ENCODE assay signal across 10 cellular contexts in the genomic region with DNA sequence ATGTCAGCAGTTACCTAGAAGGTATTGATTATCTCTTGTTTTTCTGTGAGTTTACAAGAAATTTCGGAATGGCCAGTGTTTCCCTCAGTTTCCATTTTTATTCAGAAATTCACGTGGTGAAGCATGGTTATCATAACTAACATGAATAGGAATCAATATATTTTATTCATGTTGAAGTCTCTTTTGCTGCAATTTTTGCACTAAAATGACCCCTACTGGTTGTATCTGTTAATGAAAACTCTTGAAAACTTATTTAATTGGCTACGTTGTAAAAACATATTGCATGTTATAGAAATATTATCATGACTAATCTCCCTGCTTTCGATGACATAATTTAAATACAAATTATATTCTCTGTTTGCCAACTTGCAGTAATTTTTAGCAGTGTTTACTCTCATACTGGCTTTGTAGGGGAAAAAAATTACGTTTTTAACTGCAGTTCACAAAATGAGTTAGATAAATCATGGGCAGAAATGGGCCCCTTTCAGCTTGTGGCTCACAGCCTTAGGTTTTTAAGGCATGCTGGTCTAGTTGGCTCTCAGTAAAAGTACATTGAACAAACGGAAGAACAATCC. TPM values are rescaled to one million over a fixed set of nuclear protein-coding genes. Genes with fewer than 3 reads are reported as not detected.
DNase-seq lines count a peak whose midpoint lies in the region; ATAC-seq, FAIRE-seq and TF ChIP-seq lines count a peak whose summit lies in the region.
"Had no signal": no experiment of that assay in that cellular context is flagged by ENCODE, and none has a peak within 500 bp of the region (broad histone marks: within the 10 kb centered on the region; RNA-seq: fewer than 3 reads in every experiment).

No MANE protein-coding gene starts in this region.

- ATAC-seq in GM23338 (no peak), GM21723 (IDR thresholded peaks at IDR 0.05; ENCODE audit: unreplicated experiment) (no peak), sciatic nerve (no peak)
- no peak for ATAC-seq in activated CD8-positive, alpha-beta memory T cell treated with anti-CD3 and anti-CD28 coated beads, Interleukin-2, amount 10 ng/mL, durations not matched to agents 7 days and 5 days

- H2AFZ ChIP-seq in GM23338: no peak overlapping the region
- no peak overlapping the region for H2AFZ ChIP-seq in astrocyte (ENCODE audit: low read depth, low read length)

- H3K27me3 Mint-ChIP-seq in GM23338 (ENCODE audit: insufficient read depth, low read depth, poor library complexity) (peaks cover 22% of the 10 kb centered on the region), astrocyte (ENCODE audit: low read depth, unreplicated experiment) (no peaks in the 10 kb centered on the region)
- H3K27me3 Mint-ChIP-seq in activated CD8-positive, alpha-beta memory T cell treated with anti-CD3 and anti-CD28 coated beads, Interleukin-2, amount 10 ng/mL, durations not matched to agents 7 days and 5 days: peaks cover 45% of the 10 kb centered on the region

- H3K36me3 Mint-ChIP-seq in GM23338 (ENCODE audit: low read depth): no peaks in the 10 kb centered on the region; the same call in 2 of the 3 replicates
- H3K36me3 Mint-ChIP-seq in astrocyte (ENCODE audit: low read depth, unreplicated experiment): no peaks in the 10 kb centered on the region
- no peaks in the 10 kb centered on the region for H3K36me3 Mint-ChIP-seq in activated CD8-positive, alpha-beta memory T cell treated with anti-CD3 and anti-CD28 coated beads, Interleukin-2, amount 10 ng/mL, durations not matched to agents 7 days and 5 days

- no peaks in the 10 kb centered on the region for H3K9me2 ChIP-seq in GM23338 (ENCODE audit: insufficient read depth)

- no peak overlapping the region for H3K27ac ChIP-seq in AG04450 (ENCODE audit: low read depth, low read length)
- no peak overlapping the region for H3K27ac ChIP-seq in GM23338 (ENCODE audit: low read depth)
- H3K27ac ChIP-seq in astrocyte (ENCODE audit: low read depth, low read length): peak overlapping the region; percentile 95

- POLR2A ChIA-PET in AG04450 (lab: Yijun Ruan, JAX): interaction anchor here (1.4 to 1.6 kb wide), 2 partner anchors 49 to 127 kb away, joined by 3 to 12 read pairs; no protein-coding TSS in a partner anchor

- H3K27me3 ChIP-seq in AG04450 (ENCODE audit: control insufficient read depth, insufficient read depth, low read length) (no peaks in the 10 kb centered on the region), GM23338 (ENCODE audit: insufficient read depth) (peaks cover 11% of the 10 kb centered on the region), astrocyte (ENCODE audit: insufficient read depth, low read length) (no peaks in the 10 kb centered on the region)

- CTCF ChIA-PET in AG04450 (lab: Charles Lee): interaction anchor here (1.1 to 2.5 kb wide), 6 partner anchors 8 to 305 kb away, joined by 3 to 8 read pairs (median 5); no protein-coding TSS in a partner anchor
- CTCF ChIA-PET in activated CD8-positive, alpha-beta memory T cell treated with anti-CD3 and anti-CD28 coated beads, Interleukin-2, amount 10 ng/mL, durations not matched to agents 7 days and 5 days (lab: Charles Lee): no interaction called here

- intact Hi-C loops in sciatic nerve (cut with DNase I): loop anchor here (10.0 kb wide), 1 partner anchor 306 kb away; no protein-coding TSS in a partner anchor

- H3K4me1 ChIP-seq in GM23338 (ENCODE audit: insufficient read depth) (peaks cover 69% of the 10 kb centered on the region), astrocyte (ENCODE audit: insufficient read depth, low read length) (peaks cover 50% of the 10 kb centered on the region)

- no peak for DNase-seq in AG04450 (ENCODE audit: low read depth, low spot score)
- no peak for DNase-seq in GM23338 (ENCODE audit: low spot score)
- no peak for DNase-seq in astrocyte (ENCODE audit: low read depth)
- peak; percentile 33 to 44 for DNase-seq in lung microvascular endothelial cell (ENCODE audit: low read depth in 2 of 2)
- DNase-seq in NCI-H1436 (lab: John Stamatoyannopoulos, UW): no peak
- no peak for DNase-seq in activated CD8-positive, alpha-beta memory T cell treated with anti-CD3 and anti-CD28 coated beads, Interleukin-2, amount 10 ng/mL, durations not matched to agents 7 days and 5 days
- DNase-seq in sciatic nerve (ENCODE audit: low spot score): no peak

- TF ChIP-seq CTCF in AG04450 (IDR thresholded peaks at IDR 0.05; ENCODE audit: low read depth, low read length) (peak; percentile 52), GM23338 (conservative IDR thresholded peaks at IDR 0.05; ENCODE audit: low read depth in 2 of 2) (peak in 1 of 2 experiments; percentile 50; a peak in 3 of 4 replicates), astrocyte (IDR thresholded peaks at IDR 0.05; ENCODE audit: insufficient read depth, low read depth, low read length) (peak; percentile 14)

- no peaks in the 10 kb centered on the region for H3K9me3 Mint-ChIP-seq in GM23338
- no peaks in the 10 kb centered on the region for H3K9me3 Mint-ChIP-seq in astrocyte (ENCODE audit: unreplicated experiment)
- no peaks in the 10 kb centered on the region for H3K9me3 Mint-ChIP-seq in activated CD8-positive, alpha-beta memory T cell treated with anti-CD3 and anti-CD28 coated beads, Interleukin-2, amount 10 ng/mL, durations not matched to agents 7 days and 5 days (ENCODE audit: low read depth)
- H3K9me3 Mint-ChIP-seq: dendritic cell treated with granulocyte-macrophage colony-stimulating factor and Interleukin-4, amounts not matched to agents 40 ng/mL and 50 ng/mL, for 4 days had no signal

- H3K9me3 ChIP-seq in AG04450 (ENCODE audit: control insufficient read depth, insufficient read depth, low read length) (no peaks in the 10 kb centered on the region; the same call in 1 of the 2 replicates), astrocyte (ENCODE audit: insufficient read depth, low read depth, low read length) (no peaks in the 10 kb centered on the region)

- H3K4me3 ChIP-seq in AG04450 (ENCODE audit: low read depth, low read length) (peak overlapping the region; percentile 94), GM23338 (peak overlapping the region; percentile 95), astrocyte (ENCODE audit: insufficient read depth, low read depth, low read length) (peak overlapping the region; percentile 98)

- H3K36me3 ChIP-seq in GM23338 (ENCODE audit: insufficient read depth): no peaks in the 10 kb centered on the region
- no peaks in the 10 kb centered on the region for H3K36me3 ChIP-seq in astrocyte (ENCODE audit: insufficient read depth, low read length)

- H3K4me2 ChIP-seq in GM23338 (peak overlapping the region; percentile 96), astrocyte (ENCODE audit: low read length) (peak overlapping the region; percentile 90)

- H3K4me1 Mint-ChIP-seq in GM23338: peaks cover 69% of the 10 kb centered on the region
- peaks cover 49% of the 10 kb centered on the region for H3K4me1 Mint-ChIP-seq in astrocyte (ENCODE audit: low read depth, unreplicated experiment)
- H3K4me1 Mint-ChIP-seq in activated CD8-positive, alpha-beta memory T cell treated with anti-CD3 and anti-CD28 coated beads, Interleukin-2, amount 10 ng/mL, durations not matched to agents 7 days and 5 days: peaks cover 24% of the 10 kb centered on the region

- H3K9ac ChIP-seq in astrocyte (ENCODE audit: low read length): peak overlapping the region; percentile 98

- H3F3A ChIP-seq in GM23338 (replicated peaks; ENCODE audit: low read depth): no peaks in the 10 kb centered on the region

- H4K20me1 ChIP-seq in GM23338 (replicated peaks; ENCODE audit: insufficient read depth) (peaks cover 29% of the 10 kb centered on the region; the same call in 1 of the 2 replicates), astrocyte (ENCODE audit: insufficient read depth, low read length) (peaks cover 70% of the 10 kb centered on the region)

- peak overlapping the region; percentile 93 for H3K4me3 Mint-ChIP-seq in GM23338
- peak overlapping the region; percentile 99 for H3K4me3 Mint-ChIP-seq in astrocyte (ENCODE audit: unreplicated experiment)
- no peak overlapping the region for H3K4me3 Mint-ChIP-seq in activated CD8-positive, alpha-beta memory T cell treated with anti-CD3 and anti-CD28 coated beads, Interleukin-2, amount 10 ng/mL, durations not matched to agents 7 days and 5 days

- no peak for FAIRE-seq in astrocyte (lab: Jason Lieb, UNC)
- FAIRE-seq: GM12892 had no signal

- H3K79me2 ChIP-seq in GM23338 (replicated peaks; ENCODE audit: insufficient read depth) (peaks cover 89% of the 10 kb centered on the region), astrocyte (ENCODE audit: insufficient read depth, low read length) (peaks cover 93% of the 10 kb centered on the region)

- H3K27ac Mint-ChIP-seq in GM23338: no peak overlapping the region; the same call in 1 of the 2 replicates
- peak overlapping the region; percentile 97 for H3K27ac Mint-ChIP-seq in astrocyte (ENCODE audit: unreplicated experiment)
- H3K27ac Mint-ChIP-seq in activated CD8-positive, alpha-beta memory T cell treated with anti-CD3 and anti-CD28 coated beads, Interleukin-2, amount 10 ng/mL, durations not matched to agents 7 days and 5 days: no peak overlapping the region

TF ChIP-seq in GM23338, 12 proteins besides CTCF, POLR2A, EP300 and RAD21:
- TF ChIP-seq STAT1 (IDR thresholded peaks at IDR 0.05; ENCODE audit: unreplicated experiment) (no peak), EZH2phosphoT487 (IDR thresholded peaks at IDR 0.05; ENCODE audit: unreplicated experiment) (no peak)

RNA-seq across cellular contexts. Expression of a gene that starts 3.5 kb away (rescaled TPM):
- polyA plus RNA-seq in AG04450 (2011; rRNA removed) (142 and 168 TPM in 2 replicates), GM23338 (2016; fragmentation: Nextera tagmentation; extraction: Ambion mirVana) (10.5 and 11.3 TPM in 2 replicates)
- 532 and 827 TPM in 2 replicates for polyA minus RNA-seq in AG04450 (2011; rRNA and poly(A)+ RNA removed)
- 30.9 and 36.4 TPM in 2 replicates for total RNA-seq in GM23338 (2014; rRNA removed; shearing (Covaris generic))
- total RNA-seq in astrocyte (138 and 180 TPM in 2 replicates), lung microvascular endothelial cell (420 and 583 TPM in 2 replicates), sciatic nerve (209 TPM)
- 10 to 100 TPM; 12.6 to 17.6 TPM for total RNA-seq in activated CD8-positive, alpha-beta memory T cell treated with anti-CD3 and anti-CD28 coated beads, Interleukin-2, amount 10 ng/mL, durations not matched to agents 7 days and 5 days

Comparison
In these comparisons a context has a peak if more than half of its experiments do, and no peak if none do; other contexts are left out.
1. DNase-seq: peak in lung microvascular endothelial cell (2 of 2); none in AG04450 (single experiment), GM23338 (single experiment), astrocyte (single experiment), NCI-H1436 (single experiment), activated CD8-positive, alpha-beta memory T cell treated with anti-CD3 and anti-CD28 coated beads, Interleukin-2, amount 10 ng/mL, durations not matched to agents 7 days and 5 days (single experiment) and sciatic nerve (single experiment).
2. Peak in every context shown above with its lines, with median percentiles within 50 percentile points of each other: H3K4me3 ChIP-seq.